ENCODE assay signal across 1 cellular context in the genomic region with DNA sequence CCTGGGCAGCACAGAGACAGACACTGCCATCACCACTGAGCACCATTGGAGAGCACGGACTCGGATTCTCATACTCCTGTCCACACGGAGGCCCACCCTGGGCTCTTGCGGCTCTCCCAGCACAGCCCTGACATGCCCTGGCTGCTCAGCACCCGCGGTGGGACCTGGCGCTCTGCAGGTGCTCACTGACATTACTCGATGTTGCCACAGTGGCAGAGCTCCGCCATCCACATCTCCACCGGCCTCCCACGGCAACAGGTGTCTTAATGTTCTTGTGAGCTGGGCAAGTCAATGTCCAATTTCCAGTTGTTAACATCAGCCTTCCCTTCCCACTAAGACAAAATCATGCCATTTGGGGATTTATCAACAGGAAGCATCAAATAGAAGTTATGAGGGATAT. TPM values are rescaled to one million over a fixed set of nuclear protein-coding genes. Genes with fewer than 3 reads are reported as not detected.
"Had no signal": no experiment of that assay in that cellular context is flagged by ENCODE, and none has a peak within 500 bp of the region (broad histone marks: within the 10 kb centered on the region; RNA-seq: fewer than 3 reads in every experiment).

No MANE protein-coding gene starts in this region.

RNA-seq across cellular contexts. Expression of a gene that starts 44.8 kb away (rescaled TPM):
- total RNA-seq: G401 had no signal
